In the genomic region with DNA sequence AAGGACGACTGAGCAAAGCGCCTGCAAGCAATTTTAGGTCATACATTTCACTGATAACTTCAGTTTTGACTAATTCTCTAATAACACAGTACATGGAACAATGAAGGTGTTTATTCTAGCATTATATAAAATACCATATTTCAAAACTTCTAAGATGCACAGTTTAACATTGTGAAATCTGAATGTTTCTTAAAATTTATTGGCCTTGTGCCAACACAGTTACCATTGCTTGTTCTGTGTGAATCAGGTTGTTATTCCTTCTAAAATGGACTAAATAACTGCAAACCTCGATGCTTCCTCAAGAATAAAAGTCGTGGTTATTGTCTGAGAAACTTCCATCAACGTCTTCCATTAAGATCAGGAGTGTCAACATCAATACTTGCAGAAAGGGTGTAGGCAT, we compare ENCODE assay signal across 18 cellular contexts. TPM values are rescaled to one million over a fixed set of nuclear protein-coding genes. Genes with fewer than 3 reads are reported as not detected.
DNase-seq lines count a peak whose midpoint lies in the region; ATAC-seq, FAIRE-seq and TF ChIP-seq lines count a peak whose summit lies in the region.
"Had no signal": no experiment of that assay in that cellular context is flagged by ENCODE, and none has a peak within 500 bp of the region (broad histone marks: within the 10 kb centered on the region; RNA-seq: fewer than 3 reads in every experiment).

No MANE protein-coding gene starts in this region.

- no peak for DNase-seq in HepG2 (ENCODE audit: low spot score)
- no peak for DNase-seq in right lobe of liver
- peak; percentile 7 for DNase-seq in bronchial epithelial cell (ENCODE audit: low read depth)
- peak; percentile 10 for DNase-seq in fibroblast of peridontal ligament (ENCODE audit: extremely low read depth)
- no peak for DNase-seq in islet precursor cell
- DNase-seq in Right ventricle myocardium superior: no peak
- no peak for DNase-seq in frontal cortex (ENCODE audit: low spot score in 2 of 2)
- no peak for DNase-seq in HTR-8/SVneo (ENCODE audit: insufficient read length, low spot score)
- DNase-seq: 8988T; AML-193; Caco-2; CD8-positive, alpha-beta memory T cell; DND-41; GF-D8; GM23248 had no signal

- H2AFZ ChIP-seq in HepG2 (ENCODE audit: low read length): no peak overlapping the region
- H2AFZ ChIP-seq: GM23248 had no signal

- H3K4me1 ChIP-seq in HepG2 (ENCODE audit: insufficient read depth, low read length): no peaks in the 10 kb centered on the region
- no peaks in the 10 kb centered on the region for H3K4me1 ChIP-seq in right lobe of liver
- H3K4me1 ChIP-seq: BLaER1, Caco-2 had no signal

- H3K27ac ChIP-seq in HepG2 (ENCODE audit: extremely low read length, insufficient read depth, low read length) (no peak overlapping the region), right lobe of liver (no peak overlapping the region)
- H3K27ac ChIP-seq: BLaER1, GM23248 had no signal

- no peaks in the 10 kb centered on the region for H4K20me1 ChIP-seq in HepG2 (ENCODE audit: insufficient read depth, low read length)
- H4K20me1 ChIP-seq: BLaER1 had no signal

- intact Hi-C loops in HepG2 (cut with micrococcal nuclease; ENCODE audit: unreplicated experiment) (no loop called here), right lobe of liver (cut with DNase I) (no loop called here), Right ventricle myocardium superior (cut with DNase I) (no loop called here)

- TF ChIP-seq CTCF in HepG2 (CRISPR knock-in tag; IDR thresholded peaks at IDR 0.05): no peak
- TF ChIP-seq CTCF in right lobe of liver (IDR thresholded peaks at IDR 0.05): no peak
- TF ChIP-seq CTCF in bronchial epithelial cell (IDR thresholded peaks at IDR 0.05; ENCODE audit: insufficient read depth, low read length, severe bottlenecking): no peak

- H3K27me3 ChIP-seq in HepG2 (ENCODE audit: control insufficient read depth in 1 of 2, insufficient read depth in 2 of 2, low read length in 2 of 2): 0 out of 5 replicates have a peak, but pooled peaks cover 0 to 6% of the 10 kb centered on the region in 2 experiments
- no peaks in the 10 kb centered on the region for H3K27me3 ChIP-seq in right lobe of liver
- no peaks in the 10 kb centered on the region for H3K27me3 ChIP-seq in bronchial epithelial cell (ENCODE audit: control insufficient read depth, insufficient read depth, low read length)
- H3K27me3 ChIP-seq: BLaER1 had no signal

- POLR2A ChIA-PET in HepG2 (lab: Yijun Ruan, JAX): no interaction called here

- CTCF ChIA-PET in HepG2 (lab: Yijun Ruan, JAX; ENCODE audit: low intra/inter-chr PET ratio, low total read pairs): no interaction called here

- 16% methylated on average over 5 of the region's 5 CpGs for WGBS in HepG2 (ENCODE audit: low lambda C conversion rate)
- 52% methylated on average over 5 of the region's 5 CpGs for WGBS in right lobe of liver (ENCODE audit: insufficient coverage, low coverage, low lambda C conversion rate, missing lambda C conversion rate)

- TF ChIP-seq EP300 in HepG2 (IDR thresholded peaks at IDR 0.05; ENCODE audit: low read depth in 2 of 2, low read length in 2 of 2) (no peak), HepG2 (CRISPR knock-in tag; IDR thresholded peaks at IDR 0.05; ENCODE audit: borderline replicate concordance) (no peak)

- TF ChIP-seq POLR2A in HepG2 (IDR thresholded peaks at IDR 0.05; ENCODE audit: insufficient read depth in 1 of 2, low read depth in 2 of 2, low read length in 2 of 2): no peak
- TF ChIP-seq POLR2A in right lobe of liver (IDR thresholded peaks at IDR 0.05): no peak

- H3K36me3 ChIP-seq in HepG2 (replicated peaks in 1 of 2; ENCODE audit: control insufficient read depth in 1 of 2, insufficient read depth in 2 of 2, low read length in 2 of 2) (no peaks in the 10 kb centered on the region), right lobe of liver (no peaks in the 10 kb centered on the region), bronchial epithelial cell (ENCODE audit: control insufficient read depth, insufficient read depth, low read length) (no peaks in the 10 kb centered on the region)
- H3K36me3 ChIP-seq: BLaER1 had no signal

- ATAC-seq in HepG2: no peak
- ATAC-seq in right lobe of liver: no peak
- ATAC-seq in Right ventricle myocardium superior (ENCODE audit: poor library complexity): no peak
- ATAC-seq: HCT116 had no signal

- no peak overlapping the region for H3K4me2 ChIP-seq in HepG2 (ENCODE audit: low read depth, low read length)
- H3K4me2 ChIP-seq: BLaER1 had no signal

- no peaks in the 10 kb centered on the region for H3K9me3 ChIP-seq in HepG2 (ENCODE audit: low read length)
- H3K9me3 ChIP-seq in right lobe of liver: no peaks in the 10 kb centered on the region
- H3K9me3 ChIP-seq: BLaER1, Caco-2 had no signal

- no peak for TF ChIP-seq RAD21 in HepG2 (CRISPR knock-in tag; IDR thresholded peaks at IDR 0.05)

- no peaks in the 10 kb centered on the region for H3K79me2 ChIP-seq in HepG2 (ENCODE audit: insufficient read depth, low read length)

- no peak overlapping the region for H3K9ac ChIP-seq in HepG2 (ENCODE audit: insufficient read depth, low read depth, low read length)
- H3K9ac ChIP-seq: BLaER1, GM23248 had no signal

- H3K4me3 ChIP-seq in HepG2 (replicated peaks in 1 of 3; ENCODE audit: insufficient read depth in 1 of 3, low read depth in 2 of 3, low read length in 3 of 3) (no peak overlapping the region), right lobe of liver (no peak overlapping the region), bronchial epithelial cell (ENCODE audit: low read depth, low read length) (no peak overlapping the region)
- H3K4me3 ChIP-seq: BLaER1, GM23248 had no signal

- no peak for FAIRE-seq in HepG2 (lab: Jason Lieb, UNC)
- FAIRE-seq in bronchial epithelial cell (lab: Jason Lieb, UNC): no peak
- no peak for FAIRE-seq in frontal cortex (lab: Jason Lieb, UNC)
- FAIRE-seq in HTR-8/SVneo (lab: Jason Lieb, UNC): no peak
- FAIRE-seq: H54 had no signal

- no TSS peak for BruUV-seq in HepG2 (replicated peaks; lab: Mats Ljungman, UMichigan)

- in situ Hi-C loops in HepG2 (cut with HindIII; ENCODE audit: extremely low pct_ligation_motif_present, low pct_unique_long_range_greater_than_20kb): no loop called here

RNA-seq across cellular contexts. Expression of a gene that starts 8.0 kb away (rescaled TPM):
- total RNA-seq in HepG2 (2016; rRNA removed; fragmentation: Illumina TruSeq; extraction: Trizol) (2.4 and 3.0 TPM in 2 replicates), right lobe of liver (10 to 100 TPM; 23.1 to 35.2 (median 26.1) TPM), bronchial epithelial cell (43.2 and 47.4 TPM in 2 replicates), Right ventricle myocardium superior (29.4 TPM), frontal cortex (10.2 TPM)
- 0.20 and 0.35 TPM in 2 replicates for total RNA-seq in HepG2 (2016; cell fraction: cytosol; rRNA removed; fragmentation: Illumina TruSeq; extraction: Trizol; ENCODE audit: low read depth)
- 2.1 and 2.7 TPM in 2 replicates for total RNA-seq in HepG2 (2016; cell fraction: insoluble cytoplasmic fraction; rRNA removed; fragmentation: Illumina TruSeq; extraction: Trizol)
- 0.68 and 0.83 TPM in 2 replicates for total RNA-seq in HepG2 (2016; cell fraction: membrane; rRNA removed; fragmentation: Illumina TruSeq; extraction: Trizol)
- 1.9 and 2.5 TPM in 2 replicates for total RNA-seq in HepG2 (2016; cell fraction: nucleus; rRNA removed; fragmentation: Illumina TruSeq; extraction: Trizol)
- 0.55 and 1.0 TPM in 2 replicates for polyA plus RNA-seq in HepG2 (2011; rRNA removed)
- polyA plus RNA-seq in HepG2 (2011; cell fraction: cytosol; rRNA removed): 0.87 and 1.3 TPM in 2 replicates
- polyA plus RNA-seq in HepG2 (2011; cell fraction: nucleus; rRNA removed): 1.3 and 1.7 TPM in 2 replicates
- 0.24 and 0.55 TPM in 2 replicates for polyA plus RNA-seq in HepG2 (2012)
- polyA plus RNA-seq in HepG2 (2016; cell fraction: cytosol; fragmentation: Illumina TruSeq; extraction: Trizol; ENCODE audit: low read depth): 0.10 and 0.11 TPM in 2 replicates
- polyA plus RNA-seq in HepG2 (2016; cell fraction: insoluble cytoplasmic fraction; fragmentation: Illumina TruSeq; extraction: Trizol; ENCODE audit: low read depth): 0.88 and 1.2 TPM in 2 replicates
- polyA plus RNA-seq in HepG2 (2016; cell fraction: membrane; fragmentation: Illumina TruSeq; extraction: Trizol; ENCODE audit: low read depth): 0.15 and 0.33 TPM in 2 replicates
- 0.71 and 0.79 TPM in 2 replicates for polyA plus RNA-seq in HepG2 (2016; cell fraction: nucleus; fragmentation: Illumina TruSeq; extraction: Trizol; ENCODE audit: insufficient read depth, low read depth)
- polyA minus RNA-seq in HepG2 (2011; rRNA and poly(A)+ RNA removed; ENCODE audit: low replicate concordance): 1.4 and 2.2 TPM in 2 replicates
- 1.1 and 1.8 TPM in 2 replicates for polyA minus RNA-seq in HepG2 (2011; cell fraction: cytosol; rRNA and poly(A)+ RNA removed)
- 3.9 and 4.4 TPM in 2 replicates for polyA minus RNA-seq in HepG2 (2011; cell fraction: nucleus; rRNA and poly(A)+ RNA removed)

RNA-seq across cellular contexts. Expression of a gene that starts 33.3 kb away (rescaled TPM):
- total RNA-seq in HepG2 (2016; rRNA removed; fragmentation: Illumina TruSeq; extraction: Trizol) (17.8 and 21.2 TPM in 2 replicates), right lobe of liver (10 to 100 TPM; 12.2 to 18.3 (median 15.7) TPM), bronchial epithelial cell (17.1 and 21.5 TPM in 2 replicates), Right ventricle myocardium superior (12.9 TPM), frontal cortex (36.7 TPM)
- 2.7 and 3.2 TPM in 2 replicates for total RNA-seq in HepG2 (2016; cell fraction: cytosol; rRNA removed; fragmentation: Illumina TruSeq; extraction: Trizol; ENCODE audit: low read depth)
- total RNA-seq in HepG2 (2016; cell fraction: insoluble cytoplasmic fraction; rRNA removed; fragmentation: Illumina TruSeq; extraction: Trizol): 18.5 and 22.8 TPM in 2 replicates
- total RNA-seq in HepG2 (2016; cell fraction: membrane; rRNA removed; fragmentation: Illumina TruSeq; extraction: Trizol): 3.9 and 4.7 TPM in 2 replicates
- total RNA-seq in HepG2 (2016; cell fraction: nucleus; rRNA removed; fragmentation: Illumina TruSeq; extraction: Trizol): 45.3 and 47.8 TPM in 2 replicates
- 5.5 and 6.7 TPM in 2 replicates for polyA plus RNA-seq in HepG2 (2011; rRNA removed)
- polyA plus RNA-seq in HepG2 (2011; cell fraction: cytosol; rRNA removed): 1.3 and 2.3 TPM in 2 replicates
- polyA plus RNA-seq in HepG2 (2011; cell fraction: nucleus; rRNA removed): 11.3 and 14.5 TPM in 2 replicates
- polyA plus RNA-seq in HepG2 (2012): 9.3 and 11.1 TPM in 2 replicates
- 0.25 and 0.35 TPM in 2 replicates for polyA plus RNA-seq in HepG2 (2016; cell fraction: cytosol; fragmentation: Illumina TruSeq; extraction: Trizol; ENCODE audit: low read depth)
- 12.4 and 13.5 TPM in 2 replicates for polyA plus RNA-seq in HepG2 (2016; cell fraction: insoluble cytoplasmic fraction; fragmentation: Illumina TruSeq; extraction: Trizol; ENCODE audit: low read depth)
- polyA plus RNA-seq in HepG2 (2016; cell fraction: membrane; fragmentation: Illumina TruSeq; extraction: Trizol; ENCODE audit: low read depth): 0.92 and 1.1 TPM in 2 replicates
- 30.6 and 33.0 TPM in 2 replicates for polyA plus RNA-seq in HepG2 (2016; cell fraction: nucleus; fragmentation: Illumina TruSeq; extraction: Trizol; ENCODE audit: insufficient read depth, low read depth)
- 9.6 TPM in 2 replicates for polyA minus RNA-seq in HepG2 (2011; rRNA and poly(A)+ RNA removed; ENCODE audit: low replicate concordance)
- polyA minus RNA-seq in HepG2 (2011; cell fraction: cytosol; rRNA and poly(A)+ RNA removed): 6.0 and 8.4 TPM in 2 replicates
- polyA minus RNA-seq in HepG2 (2011; cell fraction: nucleus; rRNA and poly(A)+ RNA removed): 73.4 and 73.5 TPM in 2 replicates

RNA-seq across cellular contexts. Expression of a gene that starts 45.5 kb away (rescaled TPM):
- total RNA-seq in HepG2 (2016; rRNA removed; fragmentation: Illumina TruSeq; extraction: Trizol) (not detected in 2 replicates), right lobe of liver (not detected), bronchial epithelial cell (0.26 TPM in 2 replicates), Right ventricle myocardium superior (not detected), frontal cortex (under 0.01 TPM)
- not detected in 2 replicates for total RNA-seq in HepG2 (2016; cell fraction: cytosol; rRNA removed; fragmentation: Illumina TruSeq; extraction: Trizol; ENCODE audit: low read depth)
- not detected in 2 replicates for total RNA-seq in HepG2 (2016; cell fraction: insoluble cytoplasmic fraction; rRNA removed; fragmentation: Illumina TruSeq; extraction: Trizol)
- total RNA-seq in HepG2 (2016; cell fraction: membrane; rRNA removed; fragmentation: Illumina TruSeq; extraction: Trizol): not detected in 2 replicates
- total RNA-seq in HepG2 (2016; cell fraction: nucleus; rRNA removed; fragmentation: Illumina TruSeq; extraction: Trizol): not detected in 2 replicates
- polyA plus RNA-seq in HepG2 (2011; rRNA removed): not detected in 2 replicates
- polyA plus RNA-seq in HepG2 (2011; cell fraction: cytosol; rRNA removed): not detected in 2 replicates
- not detected in 2 replicates for polyA plus RNA-seq in HepG2 (2011; cell fraction: nucleus; rRNA removed)
- not detected in 2 replicates for polyA plus RNA-seq in HepG2 (2012)
- not detected in 2 replicates for polyA plus RNA-seq in HepG2 (2016; cell fraction: cytosol; fragmentation: Illumina TruSeq; extraction: Trizol; ENCODE audit: low read depth)
- polyA plus RNA-seq in HepG2 (2016; cell fraction: insoluble cytoplasmic fraction; fragmentation: Illumina TruSeq; extraction: Trizol; ENCODE audit: low read depth): not detected in 2 replicates
- not detected in 2 replicates for polyA plus RNA-seq in HepG2 (2016; cell fraction: membrane; fragmentation: Illumina TruSeq; extraction: Trizol; ENCODE audit: low read depth)
- not detected in 2 replicates for polyA plus RNA-seq in HepG2 (2016; cell fraction: nucleus; fragmentation: Illumina TruSeq; extraction: Trizol; ENCODE audit: insufficient read depth, low read depth)
- polyA minus RNA-seq in HepG2 (2011; rRNA and poly(A)+ RNA removed; ENCODE audit: low replicate concordance): not detected in 2 replicates
- polyA minus RNA-seq in HepG2 (2011; cell fraction: cytosol; rRNA and poly(A)+ RNA removed): not detected in 2 replicates
- polyA minus RNA-seq in HepG2 (2011; cell fraction: nucleus; rRNA and poly(A)+ RNA removed): 0.13 TPM in 1 of 2 replicates, not detected in the other
- total RNA-seq: Caco-2; CD8-positive, alpha-beta memory T cell; GM23248 had no signal
- polyA plus RNA-seq: CD8-positive, alpha-beta memory T cell; GM23248 had no signal

Comparison
In these comparisons a context has a peak if more than half of its experiments do, and no peak if none do; other contexts are left out.
1. DNase-seq: peak in bronchial epithelial cell (single experiment) and fibroblast of peridontal ligament (single experiment); none in HepG2 (single experiment), right lobe of liver (0 of 3), islet precursor cell (single experiment), Right ventricle myocardium superior (single experiment), frontal cortex (0 of 2) and HTR-8/SVneo (single experiment).